In the genomic region with DNA sequence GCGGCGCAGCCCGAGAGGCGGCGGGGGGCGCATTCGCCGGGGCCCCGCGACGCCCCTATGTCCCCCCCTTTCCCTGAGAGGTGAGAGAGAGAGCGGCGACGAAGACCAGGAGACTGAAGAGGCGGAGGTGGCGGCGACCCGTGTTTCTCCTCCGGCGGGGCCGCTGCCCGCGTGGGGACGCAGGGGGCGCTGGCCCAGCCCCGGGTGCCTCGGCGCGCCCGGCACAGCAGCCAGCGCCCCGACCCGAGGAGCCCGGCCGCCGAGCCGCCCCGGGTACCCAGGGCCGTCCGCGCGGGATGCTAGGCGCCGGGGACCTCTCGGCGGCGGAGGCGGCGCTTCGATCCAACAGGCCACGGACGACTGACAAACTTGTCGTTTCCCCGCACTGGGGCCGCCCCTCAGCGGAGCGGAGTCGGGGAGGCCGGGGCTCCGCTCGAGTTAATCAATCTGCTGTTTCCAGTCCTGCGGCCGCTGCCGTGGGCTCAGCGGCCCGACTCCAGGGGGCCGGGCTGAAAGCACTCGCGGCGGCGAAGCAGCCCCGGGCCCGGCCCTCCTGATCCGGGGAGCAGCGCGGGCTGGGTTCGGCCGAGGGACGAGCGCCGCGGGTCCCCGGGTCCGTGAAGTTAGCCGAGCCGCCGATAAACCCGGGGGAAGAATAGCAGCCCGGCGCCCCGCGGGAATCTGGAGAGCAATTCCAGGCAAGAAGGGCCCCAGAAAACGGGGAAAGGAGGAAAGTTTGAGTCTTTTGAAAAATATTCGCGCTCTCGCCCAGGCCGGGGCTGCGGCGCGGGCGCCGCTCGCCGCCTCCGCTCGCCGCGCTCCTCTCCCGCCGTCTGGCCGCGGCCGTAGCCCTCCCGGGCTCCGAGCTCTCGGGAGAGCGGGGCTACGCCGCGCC, we compare ENCODE assay signal across 8 cellular contexts. TPM values are rescaled to one million over a fixed set of nuclear protein-coding genes. Genes with fewer than 3 reads are reported as not detected.
DNase-seq lines count a peak whose midpoint lies in the region; ATAC-seq and TF ChIP-seq lines count a peak whose summit lies in the region.

No MANE protein-coding gene starts in this region.

- peak overlapping the region; percentile 88 to 99 (median 94) for H3K4me3 Mint-ChIP-seq in nephron

- TF ChIP-seq POLR2A in vagina (IDR thresholded peaks at IDR 0.05): no peak

- no peak overlapping the region for H3K27ac Mint-ChIP-seq in nephron

- peaks cover 5% of the 10 kb centered on the region for H3K36me3 Mint-ChIP-seq in nephron (ENCODE audit: low read depth)

- intact Hi-C loops in vagina (cut with DNase I): loop anchor here (10.0 kb wide), 1 partner anchor 222 kb away; no protein-coding TSS in a partner anchor

- peak overlapping the region; percentile 89 for H3K4me2 ChIP-seq in DND-41 (ENCODE audit: insufficient read depth, low read length)

- TF ChIP-seq CTCF in DND-41 (IDR thresholded peaks at IDR 0.05; ENCODE audit: borderline replicate concordance, extremely low read depth, low read length, poor library complexity, severe bottlenecking) (peak; percentile 28), HL-60 (IDR thresholded peaks at IDR 0.05; ENCODE audit: insufficient read depth, low read length) (no peak), epithelial cell of esophagus (IDR thresholded peaks at IDR 0.05; ENCODE audit: insufficient read depth, low read depth, low read length, missing control alignments) (no peak), nephron (IDR thresholded peaks at IDR 0.05; ENCODE audit: unreplicated experiment in 3 of 3) (peak in 1 of 3 experiments; percentile 4), vagina (IDR thresholded peaks at IDR 0.05) (no peak)

- H3K27ac ChIP-seq in DND-41 (ENCODE audit: low read length): peak overlapping the region; percentile 32; the same call in 1 of the 2 replicates
- H3K27ac ChIP-seq in HL-60 (replicated peaks): no peak overlapping the region
- H3K27ac ChIP-seq in vagina: peak overlapping the region; percentile 80

- H3K4me1 Mint-ChIP-seq in nephron: peaks cover 26% of the 10 kb centered on the region

- H4K20me1 ChIP-seq in DND-41 (ENCODE audit: insufficient read depth, low read length): peaks cover 30% of the 10 kb centered on the region

- H3K4me3 ChIP-seq in DND-41 (ENCODE audit: low read depth in 1 of 2, low read length in 2 of 2) (peak overlapping the region; percentile 54 to 57), HL-60 (replicated peaks; ENCODE audit: insufficient read depth, low read length) (peak overlapping the region; percentile 22; the same call in 1 of the 2 replicates), epithelial cell of esophagus (ENCODE audit: low read length) (peak overlapping the region; percentile 48), vagina (peak overlapping the region; percentile 74 to 75)

- ATAC-seq in DND-41 (ENCODE audit: insufficient read depth, low read depth): peak; percentile 29

- H3K9me3 Mint-ChIP-seq in nephron: no peaks in the 10 kb centered on the region

- H3K27me3 ChIP-seq in DND-41 (ENCODE audit: insufficient read depth, low read length, poor library complexity) (peaks cover 73% of the 10 kb centered on the region), HL-60 (ENCODE audit: insufficient read depth, poor library complexity, severe bottlenecking) (peaks cover 74% of the 10 kb centered on the region), vagina (no peaks in the 10 kb centered on the region)

- peak overlapping the region; percentile 67 for H3K9ac ChIP-seq in DND-41 (ENCODE audit: low read depth, low read length)

- DNase-seq in DND-41: peak; percentile 48
- no peak for DNase-seq in HL-60 (ENCODE audit: low read depth in 1 of 2, low spot score in 1 of 2)
- peak; percentile 36 to 37 for DNase-seq in activated CD4-positive, alpha-beta T cell treated with anti-CD3 and anti-CD28 coated beads, Interleukin-2, amount 50 U/mL, for 4 hours
- DNase-seq in epithelial cell of esophagus (ENCODE audit: low read depth): peak; percentile 18
- DNase-seq in vagina (ENCODE audit: extremely low spot score in 2 of 2): no peak
- no peak for DNase-seq in cerebellar nuclear complex (lab: John Stamatoyannopoulos, UW)
- no peak for DNase-seq in NK-92 treated with Interleukin-12 subunit alpha and Interleukin-12 subunit beta, amount 100 ng/mL, for 24 hours (lab: John Stamatoyannopoulos, UW)

- H3K9me3 ChIP-seq in DND-41 (ENCODE audit: insufficient read depth, low read length, severe bottlenecking) (no peaks in the 10 kb centered on the region), vagina (no peaks in the 10 kb centered on the region)

- no peaks in the 10 kb centered on the region for H3K79me2 ChIP-seq in DND-41 (ENCODE audit: insufficient read depth, low read length)

- peak overlapping the region; percentile 75 for H2AFZ ChIP-seq in DND-41 (ENCODE audit: low read depth, low read length)

- H3K36me3 ChIP-seq in DND-41 (ENCODE audit: insufficient read depth, low read length) (no peaks in the 10 kb centered on the region), vagina (no peaks in the 10 kb centered on the region)

- H3K4me1 ChIP-seq in DND-41 (ENCODE audit: insufficient read depth, low read length) (peaks cover 39% of the 10 kb centered on the region), vagina (peaks cover 33% of the 10 kb centered on the region)

- peaks cover 80% of the 10 kb centered on the region for H3K27me3 Mint-ChIP-seq in nephron (ENCODE audit: low read depth)

RNA-seq across cellular contexts. Expression of a gene that starts 0.6 kb away (rescaled TPM):
- 6.6 TPM for total RNA-seq in vagina

Comparison
In these comparisons a context has a peak if more than half of its experiments do, and no peak if none do; other contexts are left out.
1. DNase-seq: peak in DND-41 (single experiment), activated CD4-positive, alpha-beta T cell treated with anti-CD3 and anti-CD28 coated beads, Interleukin-2, amount 50 U/mL, for 4 hours (2 of 2) and epithelial cell of esophagus (single experiment); none in HL-60 (0 of 2), vagina (0 of 2), cerebellar nuclear complex (0 of 2) and NK-92 treated with Interleukin-12 subunit alpha and Interleukin-12 subunit beta, amount 100 ng/mL, for 24 hours (single experiment).
2. H3K4me3 ChIP-seq: peak in every context shown above with its lines; median percentile 74 in vagina; 56 in DND-41; 48 in epithelial cell of esophagus; 22 in HL-60.